22 cellular contexts compared by ENCODE assay signal in the genomic region with DNA sequence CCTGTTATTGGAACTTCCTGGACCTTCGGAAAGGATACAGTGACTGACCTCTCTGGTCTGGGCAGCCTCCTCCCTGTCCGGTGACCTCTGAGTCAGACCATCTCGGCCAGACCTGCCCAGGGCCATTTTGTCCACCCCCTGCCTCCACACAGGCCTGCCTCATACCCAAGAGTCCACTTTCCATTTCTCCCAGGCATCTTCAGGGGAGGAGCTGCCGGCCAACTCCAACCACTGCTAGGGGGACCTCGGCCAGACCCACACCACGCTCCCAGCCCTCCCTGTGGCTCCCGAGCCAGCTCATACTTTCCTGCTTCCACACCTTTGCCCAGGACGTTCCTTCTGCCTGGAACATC. TPM values are rescaled to one million over a fixed set of nuclear protein-coding genes. Genes with fewer than 3 reads are reported as not detected.
A peak's percentile ranks its signal among the peaks of the same experiment; 100 is the strongest.
DNase-seq lines count a peak whose midpoint lies in the region; ATAC-seq and TF ChIP-seq lines count a peak whose summit lies in the region.
"Had no signal": no experiment of that assay in that cellular context is flagged by ENCODE, and none has a peak within 500 bp of the region (broad histone marks: within the 10 kb centered on the region; RNA-seq: fewer than 3 reads in every experiment).

No MANE protein-coding gene starts in this region.

- peaks cover 94% of the 10 kb centered on the region for H3K36me3 Mint-ChIP-seq in activated CD4-positive, alpha-beta T cell treated with anti-CD3 and anti-CD28 coated beads for 36 hours (ENCODE audit: low read depth)
- peaks cover 100% of the 10 kb centered on the region for H3K36me3 Mint-ChIP-seq in activated T-helper 17 cell treated with anti-CD3 and anti-CD28 coated beads, Interleukin-2, amount 50 U/mL, for 72 hours (ENCODE audit: low read depth)
- H3K36me3 Mint-ChIP-seq: type B pancreatic cell had no signal

- no peak for ATAC-seq in activated CD4-positive, alpha-beta T cell treated with anti-CD3 and anti-CD28 coated beads for 36 hours
- ATAC-seq in activated T-helper 17 cell treated with anti-CD3 and anti-CD28 coated beads, Interleukin-2, amount 50 U/mL, for 72 hours (replicated peaks), result no peak
- ATAC-seq in GM18520 (IDR thresholded peaks at IDR 0.05; ENCODE audit: unreplicated experiment) (no peak), omental fat pad (ENCODE audit: low FRiP score) (no peak)
- ATAC-seq: foreskin keratinocyte, HepG2 had no signal

- H3K27ac ChIP-seq in osteoblast (ENCODE audit: low read depth, low read length), result no peak overlapping the region
- H3K27ac ChIP-seq: foreskin keratinocyte, parathyroid adenoma, sigmoid colon had no signal

- intact Hi-C loops in activated CD4-positive, alpha-beta T cell treated with anti-CD3 and anti-CD28 coated beads for 36 hours (cut with DNase I, micrococcal nuclease), result loop anchor here in 1 of 2 experiments (10.0 kb wide), 1 partner anchor 245 kb away; no protein-coding TSS in a partner anchor

- H3K27me3 Mint-ChIP-seq in activated CD4-positive, alpha-beta T cell treated with anti-CD3 and anti-CD28 coated beads for 36 hours, result no peaks in the 10 kb centered on the region
- H3K27me3 Mint-ChIP-seq in activated T-helper 17 cell treated with anti-CD3 and anti-CD28 coated beads, Interleukin-2, amount 50 U/mL, for 72 hours, result no peaks in the 10 kb centered on the region

- CTCF ChIA-PET in activated CD4-positive, alpha-beta T cell treated with anti-CD3 and anti-CD28 coated beads for 36 hours (lab: Charles Lee), result interaction anchor here (0.6 to 9.4 kb wide), 4 partner anchors 12 to 620 kb away, joined by 3 to 96 read pairs (median 4); no protein-coding TSS in a partner anchor

- TF ChIP-seq CTCF in GM12865 (IDR thresholded peaks at IDR 0.05; ENCODE audit: insufficient read depth, low read depth, low read length, missing control alignments) (no peak), osteoblast (IDR thresholded peaks at IDR 0.05; ENCODE audit: extremely low read depth, low read depth, low read length) (no peak), omental fat pad (IDR thresholded peaks at IDR 0.05) (no peak)

- H3K4me2 ChIP-seq in osteoblast (ENCODE audit: insufficient read depth, low read length), result no peak overlapping the region

- peaks cover 74% of the 10 kb centered on the region for H3K4me1 Mint-ChIP-seq in activated CD4-positive, alpha-beta T cell treated with anti-CD3 and anti-CD28 coated beads for 36 hours
- H3K4me1 Mint-ChIP-seq in activated T-helper 17 cell treated with anti-CD3 and anti-CD28 coated beads, Interleukin-2, amount 50 U/mL, for 72 hours, result peaks cover 34% of the 10 kb centered on the region

- no peaks in the 10 kb centered on the region for H3K36me3 ChIP-seq in osteoblast (ENCODE audit: insufficient read depth, low read length)
- H3K36me3 ChIP-seq: HAP-1, sigmoid colon had no signal

- no peaks in the 10 kb centered on the region for H3K9me3 ChIP-seq in osteoblast (ENCODE audit: low read depth, low read length)
- H3K9me3 ChIP-seq: HAP-1, sigmoid colon had no signal

- POLR2A ChIA-PET in activated CD4-positive, alpha-beta T cell treated with anti-CD3 and anti-CD28 coated beads for 36 hours (lab: Charles Lee), result no interaction called here

- peak overlapping the region; percentile 14 for H3K4me3 ChIP-seq in GM12865 (ENCODE audit: low read depth, low read length)
- no peak overlapping the region for H3K4me3 ChIP-seq in osteoblast (ENCODE audit: insufficient read depth, low read length)
- H3K4me3 ChIP-seq: HAP-1, sigmoid colon had no signal

- no peaks in the 10 kb centered on the region for H3K27me3 ChIP-seq in osteoblast (ENCODE audit: insufficient read depth, low read length)
- H3K27me3 ChIP-seq: sigmoid colon had no signal

- H3K9me3 Mint-ChIP-seq in activated CD4-positive, alpha-beta T cell treated with anti-CD3 and anti-CD28 coated beads for 36 hours (ENCODE audit: low read depth), result no peaks in the 10 kb centered on the region
- H3K9me3 Mint-ChIP-seq in activated T-helper 17 cell treated with anti-CD3 and anti-CD28 coated beads, Interleukin-2, amount 50 U/mL, for 72 hours, result no peaks in the 10 kb centered on the region
- H3K9me3 Mint-ChIP-seq: type B pancreatic cell had no signal

- H3K79me2 ChIP-seq in osteoblast (ENCODE audit: insufficient read depth, low read length), result peaks cover 41% of the 10 kb centered on the region
- H3K79me2 ChIP-seq: parathyroid adenoma had no signal

- peak overlapping the region; percentile 29 for H2AFZ ChIP-seq in osteoblast (ENCODE audit: low read length)
- H2AFZ ChIP-seq: parathyroid adenoma had no signal

- H3K4me1 ChIP-seq in osteoblast (ENCODE audit: insufficient read depth, low read length), result peaks cover 27% of the 10 kb centered on the region
- H3K4me1 ChIP-seq: HAP-1, parathyroid adenoma, sigmoid colon had no signal

- no peak for DNase-seq in activated CD4-positive, alpha-beta T cell treated with anti-CD3 and anti-CD28 coated beads for 36 hours
- DNase-seq in activated CD4-positive, alpha-beta T cell treated with anti-CD3 and anti-CD28 coated beads for 1 hour, result no peak
- DNase-seq in GM12865 (ENCODE audit: low read depth) (no peak), osteoblast (ENCODE audit: insufficient read length, low spot score, missing footprints) (no peak), omental fat pad (ENCODE audit: low spot score) (no peak), NCI-H2227 (lab: John Stamatoyannopoulos, UW; ENCODE audit: unreplicated experiment) (no peak)
- DNase-seq: activated CD4-positive, CD25-positive, alpha-beta regulatory T cell treated with anti-CD3 and anti-CD28 coated beads, Interleukin-2, amount 50 U/mL, for 72 hours; foreskin keratinocyte; hypothalamus; mammary epithelial cell; MM.1S; NCI-H774; stimulated activated naive CD4-positive, alpha-beta T cell treated with Interleukin-2 at 50 U/mL for 16 hours had no signal

- peak overlapping the region; percentile 94 for H3K4me3 Mint-ChIP-seq in activated CD4-positive, alpha-beta T cell treated with anti-CD3 and anti-CD28 coated beads for 36 hours
- peak overlapping the region; percentile 80 for H3K4me3 Mint-ChIP-seq in activated T-helper 17 cell treated with anti-CD3 and anti-CD28 coated beads, Interleukin-2, amount 50 U/mL, for 72 hours
- H3K4me3 Mint-ChIP-seq: type B pancreatic cell had no signal

- no peaks in the 10 kb centered on the region for H4K20me1 ChIP-seq in osteoblast (ENCODE audit: insufficient read depth, low read length)

- H3K27ac Mint-ChIP-seq in activated CD4-positive, alpha-beta T cell treated with anti-CD3 and anti-CD28 coated beads for 36 hours, result peak overlapping the region; percentile 62
- H3K27ac Mint-ChIP-seq in activated T-helper 17 cell treated with anti-CD3 and anti-CD28 coated beads, Interleukin-2, amount 50 U/mL, for 72 hours, result peak overlapping the region; percentile 47
- H3K27ac Mint-ChIP-seq: type B pancreatic cell had no signal

RNA-seq across cellular contexts. Expression of a gene that starts 29.5 kb away (rescaled TPM):
- total RNA-seq in activated CD4-positive, alpha-beta T cell treated with anti-CD3 and anti-CD28 coated beads for 36 hours, result 100 to 1,000 TPM; 156 to 167 TPM
- 100 to 1,000 TPM; 116 to 145 TPM for total RNA-seq in activated T-helper 17 cell treated with anti-CD3 and anti-CD28 coated beads, Interleukin-2, amount 50 U/mL, for 72 hours
- total RNA-seq in osteoblast (1.8 and 3.6 TPM in 2 replicates), omental fat pad (1 to 10 TPM; 1.6 to 6.7 (median 3.8) TPM)
- total RNA-seq: dermis microvascular lymphatic vessel endothelial cell, foreskin keratinocyte, myocyte had no signal

Comparison
In these comparisons a context has a peak if more than half of its experiments do, and no peak if none do; other contexts are left out.
1. RNA of a gene that starts 29.5 kb away (total RNA-seq): 156 to 167 TPM in activated CD4-positive, alpha-beta T cell treated with anti-CD3 and anti-CD28 coated beads for 36 hours and 116 to 145 TPM in activated T-helper 17 cell treated with anti-CD3 and anti-CD28 coated beads, Interleukin-2, amount 50 U/mL, for 72 hours; 1.6 to 6.7 TPM in omental fat pad and 1.8 to 3.6 TPM in osteoblast; every median in the first group is over 10 times any median in the second.